In the genomic region with DNA sequence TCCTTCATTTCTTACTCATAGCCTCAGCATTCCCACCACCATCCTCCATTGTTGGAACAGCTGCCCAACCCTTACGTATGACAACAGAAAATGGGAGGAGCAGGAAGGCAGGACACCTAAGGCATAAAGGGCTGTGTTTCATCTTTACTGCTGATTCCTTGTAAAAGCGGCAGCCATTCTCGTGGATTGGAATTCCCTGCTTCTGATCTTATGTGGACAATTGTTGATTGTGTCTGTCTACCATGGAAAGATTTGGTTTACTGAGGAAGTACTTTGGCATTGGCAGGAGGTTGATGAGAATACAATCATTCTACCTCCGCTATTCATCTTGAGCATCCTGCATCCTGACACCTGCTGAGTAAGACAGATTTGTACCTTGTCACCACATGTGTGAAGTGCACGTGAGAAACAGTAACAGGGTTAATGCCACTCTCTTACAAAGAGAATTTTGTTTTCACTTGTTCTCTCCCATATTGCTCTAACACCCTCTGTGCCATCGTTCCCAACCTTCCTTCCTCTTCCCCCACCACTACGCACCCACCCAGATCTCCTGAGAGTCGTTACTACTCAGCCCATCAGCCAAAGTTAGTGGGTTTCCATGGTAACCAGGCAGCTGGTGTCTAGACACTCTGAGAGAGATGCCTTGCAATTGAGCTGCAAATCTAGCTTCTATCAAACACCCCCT, we compare ENCODE assay signal across 11 cellular contexts.
DNase-seq lines count a peak whose midpoint lies in the region; ATAC-seq, FAIRE-seq and TF ChIP-seq lines count a peak whose summit lies in the region.
"Had no signal": no experiment of that assay in that cellular context is flagged by ENCODE, and none has a peak within 500 bp of the region (broad histone marks: within the 10 kb centered on the region; RNA-seq: fewer than 3 reads in every experiment).

No MANE protein-coding gene starts in this region.

- H3K27me3 ChIP-seq in K562 (ENCODE audit: control insufficient read depth in 2 of 2, insufficient read depth in 2 of 2, low read length in 2 of 2): no peaks in the 10 kb centered on the region

- no peaks in the 10 kb centered on the region for H3K9me1 ChIP-seq in K562 (ENCODE audit: control insufficient read depth, insufficient read depth, low read length)

- H3K4me1 Mint-ChIP-seq in nephron: peaks cover 5% of the 10 kb centered on the region

- no peaks in the 10 kb centered on the region for H3K79me2 ChIP-seq in K562 (ENCODE audit: control insufficient read depth, insufficient read depth, low read length)

- H3K9ac ChIP-seq in K562 (ENCODE audit: insufficient read depth in 1 of 2, low read depth in 2 of 2, low read length in 2 of 2): no peak overlapping the region

- H3K36me3 ChIP-seq in K562 (ENCODE audit: control insufficient read depth, insufficient read depth, low read length): no peaks in the 10 kb centered on the region

- H3K9me3 ChIP-seq in K562 (replicated peaks; ENCODE audit: control insufficient read depth, insufficient read depth, low read depth, low read length): no peaks in the 10 kb centered on the region

- no peaks in the 10 kb centered on the region for H3K9me3 Mint-ChIP-seq in nephron

- no peak for TF ChIP-seq POLR2A in K562 (conservative IDR thresholded peaks at IDR 0.05)

- POLR2A ChIA-PET in K562 (lab: Yijun Ruan, JAX): interaction anchor here (1.3 kb wide), 1 partner anchor 15 kb away, joined by 3 read pairs; no protein-coding TSS in a partner anchor

- in situ Hi-C loops in K562 (cut with MboI): loop anchor here (25.0 kb wide), 1 partner anchor 487 kb away; no protein-coding TSS in a partner anchor

- no peaks in the 10 kb centered on the region for H3K36me3 Mint-ChIP-seq in nephron (ENCODE audit: low read depth)

- no peak overlapping the region for H3K4me3 Mint-ChIP-seq in nephron

- no peak overlapping the region for H3K4me3 ChIP-seq in K562

- peak; percentile 21 for DNase-seq in DMS 273 treated with DMSO at 0.1 percent for 48 hours (lab: John Stamatoyannopoulos, UW)
- DNase-seq in NCI-H146 treated with DMSO at 0.1 percent for 48 hours (lab: John Stamatoyannopoulos, UW; ENCODE audit: unreplicated experiment): peak; percentile 60
- DNase-seq in K562 (ENCODE audit: extremely low read depth in 1 of 4, low spot score in 3 of 4): no peak
- DNase-seq in OCI-M1 (lab: John Stamatoyannopoulos, UW): no peak
- no peak for DNase-seq in UCSD-AML1 (lab: John Stamatoyannopoulos, UW; ENCODE audit: unreplicated experiment)
- DNase-seq in Right ventricle myocardium superior: no peak
- DNase-seq: activated CD4-positive, CD25-positive, alpha-beta regulatory T cell; activated effector memory CD4-positive, alpha-beta T cell treated with Interleukin-2 at 50 U/mL for 16 hours; stimulated activated naive CD4-positive, alpha-beta T cell had no signal

- no peaks in the 10 kb centered on the region for H3K27me3 Mint-ChIP-seq in nephron (ENCODE audit: low read depth)

- no peaks in the 10 kb centered on the region for H3K4me1 ChIP-seq in K562 (replicated peaks in 1 of 2; ENCODE audit: control insufficient read depth in 2 of 2, insufficient read depth in 2 of 2, low read length in 2 of 2)

- H4K20me1 ChIP-seq in K562 (replicated peaks; ENCODE audit: control insufficient read depth, insufficient read depth, low read length): no peaks in the 10 kb centered on the region

- BruUV-seq in K562 (replicated peaks; lab: Mats Ljungman, UMichigan): no TSS peak

- H3K4me2 ChIP-seq in K562 (ENCODE audit: insufficient read depth, low read length): no peak overlapping the region

- no peak overlapping the region for H2AFZ ChIP-seq in K562 (ENCODE audit: low read depth, low read length)

- no peak overlapping the region for H3K27ac ChIP-seq in K562 (ENCODE audit: extremely low read depth, low read depth, low read length)

- WGBS in K562 (ENCODE audit: insufficient coverage, low coverage, missing lambda C conversion rate): 4% methylated on average over 6 of the region's 8 CpGs

- peak overlapping the region in 2 of 3 experiments; percentile 11 to 18 for H3K27ac Mint-ChIP-seq in nephron

- ATAC-seq in K562: no peak
- no peak for ATAC-seq in GM21529 (IDR thresholded peaks at IDR 0.05; ENCODE audit: unreplicated experiment)
- no peak for ATAC-seq in Right ventricle myocardium superior (ENCODE audit: poor library complexity)

- CTCF ChIA-PET in K562 (lab: Yijun Ruan, JAX; ENCODE audit: low intra/inter-chr PET ratio): no interaction called here

- no peak for TF ChIP-seq EP300 in K562 (IDR thresholded peaks at IDR 0.05; ENCODE audit: low read length)

- TF ChIP-seq CTCF in K562 (IDR thresholded peaks at IDR 0.05 in 2 of 3, conservative IDR thresholded peaks at IDR 0.05 in 1 of 3; ENCODE audit: insufficient read depth in 2 of 3, low read depth in 1 of 3, low read length in 3 of 3): no peak
- TF ChIP-seq CTCF in nephron (IDR thresholded peaks at IDR 0.05; ENCODE audit: unreplicated experiment in 3 of 3): no peak

- intact Hi-C loops in K562 (cut with micrococcal nuclease): loop anchor here (10.0 kb wide), 2 partner anchors 74 to 874 kb away; partner anchors contain the start of gene GAP43
- intact Hi-C loops in Right ventricle myocardium superior (cut with DNase I): no loop called here

- no peak for FAIRE-seq in K562 (lab: Jason Lieb, UNC)

- TF ChIP-seq RAD21 in K562 (CRISPR knock-in tag; conservative IDR thresholded peaks at IDR 0.05 in 1 of 2, IDR thresholded peaks at IDR 0.05 in 1 of 2): no peak

TF ChIP-seq in K562, 482 proteins besides CTCF, POLR2A, EP300 and RAD21:
- peak; percentile 79 for TF ChIP-seq RFX1 (IDR thresholded peaks at IDR 0.05)
- no peak for TF ChIP-seq ZNF436 (CRISPR knock-in tag; IDR thresholded peaks at IDR 0.05)

Comparison
In these comparisons a context has a peak if more than half of its experiments do, and no peak if none do; other contexts are left out.
1. DNase-seq: peak in DMS 273 treated with DMSO at 0.1 percent for 48 hours (single experiment) and NCI-H146 treated with DMSO at 0.1 percent for 48 hours (single experiment); none in K562 (0 of 4), OCI-M1 (single experiment), UCSD-AML1 (single experiment) and Right ventricle myocardium superior (single experiment).